Comparison of ENCODE assay signal across 1 cellular context in genomic region chr12:57621497-57622292, GRCh38.
TF ChIP-seq lines count a peak whose summit lies in the region.

No MANE protein-coding gene starts in this region.

TF ChIP-seq in HEK293, 187 proteins besides CTCF, POLR2A, EP300 and RAD21 (continued from another document):
- no peak for TF ChIP-seq ZBTB44 (tag by site-specific recombination; IDR thresholded peaks at IDR 0.05)
- TF ChIP-seq ZNF639 (tag by site-specific recombination; IDR thresholded peaks at IDR 0.05), result no peak
- TF ChIP-seq ZNF2 (tag by site-specific recombination; IDR thresholded peaks at IDR 0.05), result peak; percentile 61; the same call in 1 of the 2 replicates
- TF ChIP-seq ZNF549 (tag by site-specific recombination; IDR thresholded peaks at IDR 0.05), result no peak
- TF ChIP-seq ZNF426 (tag by site-specific recombination; IDR thresholded peaks at IDR 0.05), result no peak
- no peak for TF ChIP-seq ZNF112 (tag by site-specific recombination; IDR thresholded peaks at IDR 0.05)
- no peak for TF ChIP-seq ZNF114 (tag by site-specific recombination; IDR thresholded peaks at IDR 0.05)
- TF ChIP-seq ZNF292 (tag by site-specific recombination; IDR thresholded peaks at IDR 0.05; ENCODE audit: borderline replicate concordance, low read depth), result no peak
- no peak for TF ChIP-seq ZSCAN4 (tag by site-specific recombination; IDR thresholded peaks at IDR 0.05)
- no peak for TF ChIP-seq ZNF202 (tag by site-specific recombination; IDR thresholded peaks at IDR 0.05; ENCODE audit: borderline replicate concordance)
- TF ChIP-seq ZNF561 (tag by site-specific recombination; IDR thresholded peaks at IDR 0.05; ENCODE audit: borderline replicate concordance), result no peak
- no peak for TF ChIP-seq GFI1B (tag by site-specific recombination; IDR thresholded peaks at IDR 0.05)
- TF ChIP-seq ZNF501 (tag by site-specific recombination; IDR thresholded peaks at IDR 0.05), result peak; percentile 41; the same call in 1 of the 2 replicates
- peak; percentile 48 for TF ChIP-seq ZFHX2 (tag by site-specific recombination; conservative IDR thresholded peaks at IDR 0.05)
- no peak for TF ChIP-seq ZNF350 (tag by site-specific recombination; IDR thresholded peaks at IDR 0.05)
- no peak for TF ChIP-seq SCRT1 (tag by site-specific recombination; IDR thresholded peaks at IDR 0.05; ENCODE audit: borderline replicate concordance)
- TF ChIP-seq KLF8 (tag by site-specific recombination; IDR thresholded peaks at IDR 0.05), result no peak
- TF ChIP-seq ZBTB10 (tag by site-specific recombination; IDR thresholded peaks at IDR 0.05), result no peak
- TF ChIP-seq GLIS2 (tag by site-specific recombination; IDR thresholded peaks at IDR 0.05), result peak; percentile 87
- no peak for TF ChIP-seq ZNF211 (tag by site-specific recombination; IDR thresholded peaks at IDR 0.05; ENCODE audit: low read depth)
- TF ChIP-seq ZNF518A (tag by site-specific recombination; conservative IDR thresholded peaks at IDR 0.05; ENCODE audit: low read depth), result no peak
- no peak for TF ChIP-seq ZNF670 (tag by site-specific recombination; IDR thresholded peaks at IDR 0.05; ENCODE audit: low read depth)
- 0 out of 2 replicates have a peak, but pooled peaks have one; percentile 28 for TF ChIP-seq ZBTB17 (tag by site-specific recombination; IDR thresholded peaks at IDR 0.05)
- no peak for TF ChIP-seq SP3 (tag by site-specific recombination; IDR thresholded peaks at IDR 0.05)
- no peak for TF ChIP-seq TRIM28 (IDR thresholded peaks at IDR 0.05; ENCODE audit: borderline replicate concordance, low read length)
- TF ChIP-seq ZNF596 (tag by site-specific recombination; IDR thresholded peaks at IDR 0.05), result no peak
- TF ChIP-seq PRDM1 (tag by site-specific recombination; IDR thresholded peaks at IDR 0.05), result no peak
- peak; percentile 43; the same call in 1 of the 2 replicates for TF ChIP-seq ZIC2 (tag by site-specific recombination; IDR thresholded peaks at IDR 0.05)
- no peak for TF ChIP-seq ZNF324 (tag by site-specific recombination; IDR thresholded peaks at IDR 0.05)
- no peak for TF ChIP-seq ZNF830 (tag by site-specific recombination; IDR thresholded peaks at IDR 0.05; ENCODE audit: low read depth)
- TF ChIP-seq YY1 (tag by site-specific recombination; IDR thresholded peaks at IDR 0.05), result no peak
- peak; percentile 42 for TF ChIP-seq ZNF654 (tag by site-specific recombination; IDR thresholded peaks at IDR 0.05; ENCODE audit: low read depth)
- peak; percentile 63; the same call in 1 of the 2 replicates for TF ChIP-seq ZNF600 (tag by site-specific recombination; IDR thresholded peaks at IDR 0.05)
- no peak for TF ChIP-seq ZBTB20 (tag by site-specific recombination; IDR thresholded peaks at IDR 0.05)
- TF ChIP-seq ZNF175 (tag by site-specific recombination; IDR thresholded peaks at IDR 0.05), result no peak
- TF ChIP-seq ZNF311 (tag by site-specific recombination; IDR thresholded peaks at IDR 0.05; ENCODE audit: borderline replicate concordance), result no peak
- no peak for TF ChIP-seq MZF1 (tag by site-specific recombination; IDR thresholded peaks at IDR 0.05; ENCODE audit: borderline replicate concordance)
- no peak for TF ChIP-seq ZNF660 (tag by site-specific recombination; IDR thresholded peaks at IDR 0.05)
